ENCODE assay signal across 23 cellular contexts in genomic region chr14:79473676-79474075, GRCh38.
"Had no signal": no experiment of that assay in that cellular context is flagged by ENCODE, and none has a peak within 500 bp of the region (broad histone marks: within the 10 kb centered on the region; RNA-seq: fewer than 3 reads in every experiment).

No MANE protein-coding gene starts in this region.

- H3K4me1 ChIP-seq: breast epithelium, colonic mucosa, left lung, lower lobe of right lung, right lobe of liver, testis, transverse colon had no signal

- H3K27me3 ChIP-seq: breast epithelium, colonic mucosa, gastrocnemius medialis, left lung, ovary, right lobe of liver, testis, transverse colon had no signal

- FAIRE-seq: islet of Langerhans, TTC549 had no signal

- H3K4me3 ChIP-seq: breast epithelium, colonic mucosa, gastrocnemius medialis, left lung, lower lobe of right lung, ovary, right lobe of liver, testis, transverse colon had no signal

- DNase-seq: activated CD4-positive, alpha-beta memory T cell treated with anti-CD3 and anti-CD28 coated beads for 36 hours; activated CD4-positive, alpha-beta T cell treated with anti-CD3 and anti-CD28 coated beads for 48 hours; activated T-cell treated with anti-CD3 and anti-CD28 coated beads, Interleukin-2, amount 50 U/mL, for 4 hours; central memory CD4-positive, alpha-beta T cell; colonic mucosa; effector memory CD4-positive, alpha-beta T cell; gastrocnemius medialis; glutamatergic neuron; left lung; lower lobe of right lung; mesendoderm; natural killer cell; ovary; right lobe of liver; stimulated activated CD4-positive, alpha-beta T cell treated with anti-CD3 and anti-CD28 coated beads, Interleukin-2, amount 100 ng/mL, for 48 hours; stimulated activated naive CD4-positive, alpha-beta T cell treated with Interleukin-2 at 50 U/mL for 16 hours; T-helper 9 cell; testis; transverse colon had no signal

- H3K9me3 ChIP-seq: breast epithelium, colonic mucosa, gastrocnemius medialis, left lung, lower lobe of right lung, ovary, right lobe of liver, testis, transverse colon had no signal

- H3K27ac ChIP-seq: breast epithelium, colonic mucosa, gastrocnemius medialis, left lung, lower lobe of right lung, ovary, right lobe of liver, testis, transverse colon, VCaP had no signal

- H3K36me3 ChIP-seq: breast epithelium, colonic mucosa, gastrocnemius medialis, left lung, lower lobe of right lung, ovary, right lobe of liver, transverse colon had no signal
